ENCODE assay signal across 1 cellular context in genomic region chr7:43763183-43763582, GRCh38.
TF ChIP-seq lines count a peak whose summit lies in the region.

No MANE protein-coding gene starts in this region.

TF ChIP-seq in K562, 482 proteins besides CTCF, POLR2A, EP300 and RAD21:
- no peak for TF ChIP-seq NFIX (CRISPR knock-in tag; IDR thresholded peaks at IDR 0.05; ENCODE audit: low read depth)
- no peak for TF ChIP-seq ZNF197 (CRISPR knock-in tag; IDR thresholded peaks at IDR 0.05; ENCODE audit: low read depth)
- no peak for TF ChIP-seq RFX5 (IDR thresholded peaks at IDR 0.05; ENCODE audit: low read depth, low read length)
- TF ChIP-seq CCNT2 (IDR thresholded peaks at IDR 0.05; ENCODE audit: borderline replicate concordance, extremely low read depth, insufficient read length, low read depth, low read length) = no peak
- TF ChIP-seq ZHX1 (conservative IDR thresholded peaks at IDR 0.05; ENCODE audit: low read length) = no peak
- TF ChIP-seq HDAC8 (tag; IDR thresholded peaks at IDR 0.05) = no peak
- TF ChIP-seq MAX (CRISPR knock-in tag; IDR thresholded peaks at IDR 0.05) = no peak
- TF ChIP-seq FIP1L1 (IDR thresholded peaks at IDR 0.05; ENCODE audit: low read depth, low read length, poor library complexity, severe bottlenecking) = no peak
- no peak for TF ChIP-seq GABPB2 (CRISPR knock-in tag; conservative IDR thresholded peaks at IDR 0.05)
- no peak for TF ChIP-seq POLR2G (IDR thresholded peaks at IDR 0.05; ENCODE audit: low read depth, low read length)
- no peak for TF ChIP-seq KLF16 (IDR thresholded peaks at IDR 0.05)
- TF ChIP-seq ASH1L (IDR thresholded peaks at IDR 0.05; ENCODE audit: borderline replicate concordance, low read depth, partially characterized antibody) = no peak
- no peak for TF ChIP-seq E2F4 (CRISPR knock-in tag; IDR thresholded peaks at IDR 0.05; ENCODE audit: low read depth)
- no peak for TF ChIP-seq PTTG1 (tag; IDR thresholded peaks at IDR 0.05; ENCODE audit: low read depth)
